1 cellular context compared by ENCODE assay signal in the genomic region with DNA sequence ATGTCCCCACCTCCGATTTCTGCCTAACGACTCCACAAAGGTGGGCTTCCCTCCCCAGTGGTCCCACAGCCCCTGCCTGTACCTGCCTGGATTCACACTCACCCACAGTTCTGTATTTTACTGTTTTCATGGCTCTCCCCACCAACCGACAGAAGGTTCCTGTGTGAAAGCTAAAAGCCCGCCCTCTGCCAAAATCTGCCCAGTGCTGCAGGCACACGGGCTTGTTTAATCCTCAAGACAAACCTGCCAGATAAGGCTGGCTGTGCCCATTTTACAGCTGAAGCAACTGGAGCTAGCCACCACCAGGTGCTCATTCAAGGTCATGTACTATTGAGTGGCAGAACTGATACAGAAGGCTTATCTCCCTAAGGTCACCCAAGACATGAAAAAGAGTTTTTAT.
TF ChIP-seq lines count a peak whose summit lies in the region.

No MANE protein-coding gene starts in this region.

TF ChIP-seq in HepG2, 621 proteins besides CTCF, POLR2A, EP300 and RAD21 (continued from another document):
- TF ChIP-seq, protein P1, sequence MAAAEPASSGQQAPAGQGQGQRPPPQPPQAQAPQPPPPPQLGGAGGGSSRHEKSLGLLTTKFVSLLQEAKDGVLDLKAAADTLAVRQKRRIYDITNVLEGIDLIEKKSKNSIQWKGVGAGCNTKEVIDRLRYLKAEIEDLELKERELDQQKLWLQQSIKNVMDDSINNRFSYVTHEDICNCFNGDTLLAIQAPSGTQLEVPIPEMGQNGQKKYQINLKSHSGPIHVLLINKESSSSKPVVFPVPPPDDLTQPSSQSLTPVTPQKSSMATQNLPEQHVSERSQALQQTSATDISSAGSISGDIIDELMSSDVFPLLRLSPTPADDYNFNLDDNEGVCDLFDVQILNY (CRISPR knock-in tag; conservative IDR thresholded peaks at IDR 0.05) = no peak
